14 cellular contexts compared by ENCODE assay signal in genomic region chr1:193392686-193393085, GRCh38.
A peak's percentile ranks its signal among the peaks of the same experiment; 100 is the strongest.
DNase-seq lines count a peak whose midpoint lies in the region; ATAC-seq and TF ChIP-seq lines count a peak whose summit lies in the region.
"Had no signal": no experiment of that assay in that cellular context is flagged by ENCODE, and none has a peak within 500 bp of the region (broad histone marks: within the 10 kb centered on the region; RNA-seq: fewer than 3 reads in every experiment).

No MANE protein-coding gene starts in this region.

- no peak for TF ChIP-seq POLR2A in breast epithelium (IDR thresholded peaks at IDR 0.05)

- no peaks in the 10 kb centered on the region for H3K27me3 ChIP-seq in breast epithelium

- no TSS peak for BruUV-seq in MCF 10A (replicated peaks; lab: Mats Ljungman, UMichigan)

- intact Hi-C loops in MCF 10A (cut with micrococcal nuclease), result no loop called here
- intact Hi-C loops in breast epithelium (cut with DNase I; ENCODE audit: low total_unique reads), result no loop called here

- H3K27ac ChIP-seq in breast epithelium, result no peak overlapping the region

- H3K4me1 Mint-ChIP-seq in MCF 10A (ENCODE audit: insufficient read depth, unreplicated experiment), result no peaks in the 10 kb centered on the region

- no peak overlapping the region for H3K27ac Mint-ChIP-seq in MCF 10A (ENCODE audit: low read depth, unreplicated experiment)

- no peak for TF ChIP-seq CTCF in MCF 10A (IDR thresholded peaks at IDR 0.05; ENCODE audit: unreplicated experiment)
- no peak for TF ChIP-seq CTCF in breast epithelium (IDR thresholded peaks at IDR 0.05)
- peak; percentile 11 for TF ChIP-seq CTCF in epithelial cell of esophagus (IDR thresholded peaks at IDR 0.05; ENCODE audit: insufficient read depth, low read depth, low read length, missing control alignments)

- no peaks in the 10 kb centered on the region for H3K4me1 ChIP-seq in breast epithelium
- H3K4me1 ChIP-seq: Caco-2 had no signal

- no peak overlapping the region for H3K4me3 Mint-ChIP-seq in MCF 10A (ENCODE audit: unreplicated experiment)

- no peak for ATAC-seq in HG02642 (IDR thresholded peaks at IDR 0.05; ENCODE audit: poor library complexity, unreplicated experiment)
- no peak for ATAC-seq in HG03108 (IDR thresholded peaks at IDR 0.05; ENCODE audit: unreplicated experiment)

- H3K27me3 Mint-ChIP-seq in MCF 10A (ENCODE audit: insufficient read depth, unreplicated experiment), result no peaks in the 10 kb centered on the region

- H3K9me3 Mint-ChIP-seq in MCF 10A (ENCODE audit: unreplicated experiment), result no peaks in the 10 kb centered on the region

- H3K36me3 Mint-ChIP-seq in MCF 10A (ENCODE audit: insufficient read depth, unreplicated experiment), result no peaks in the 10 kb centered on the region

- no peak overlapping the region for H3K4me3 ChIP-seq in breast epithelium
- no peak overlapping the region for H3K4me3 ChIP-seq in epithelial cell of esophagus (ENCODE audit: low read length)

- DNase-seq in MCF 10A (ENCODE audit: unreplicated experiment), result peak; percentile 9
- no peak for DNase-seq in breast epithelium (ENCODE audit: low spot score in 2 of 2)
- DNase-seq in NCI-H69 (lab: John Stamatoyannopoulos, UW), result peak; percentile 33
- no peak for DNase-seq in epithelial cell of esophagus (ENCODE audit: low read depth)
- no peak for DNase-seq in NCI-H748 treated with DMSO at 0.1 percent for 48 hours (lab: John Stamatoyannopoulos, UW)
- DNase-seq in H4 (ENCODE audit: low spot score), result no peak
- DNase-seq: Caco-2, DMS79, Karpas-422, NCI-H1930, NCI-H524 treated with DMSO at 0.1 percent for 48 hours, SIG-M5 had no signal

- H3K9me3 ChIP-seq in breast epithelium, result no peaks in the 10 kb centered on the region
- H3K9me3 ChIP-seq: Caco-2 had no signal

- CTCF ChIA-PET in MCF 10A (lab: Yijun Ruan, JAX), result interaction anchor here (0.6 kb wide), 1 partner anchor 389 kb away, joined by 4 read pairs; no protein-coding TSS in a partner anchor

- POLR2A ChIA-PET in MCF 10A (lab: Yijun Ruan, JAX), result no interaction called here

- H3K36me3 ChIP-seq in breast epithelium, result no peaks in the 10 kb centered on the region

Comparison
In these comparisons a context has a peak if more than half of its experiments do, and no peak if none do; other contexts are left out.
1. DNase-seq: peak in MCF 10A (single experiment) and NCI-H69 (single experiment); none in breast epithelium (0 of 2), epithelial cell of esophagus (single experiment), NCI-H748 treated with DMSO at 0.1 percent for 48 hours (single experiment) and H4 (single experiment).